1 cellular context compared by ENCODE assay signal in the genomic region with DNA sequence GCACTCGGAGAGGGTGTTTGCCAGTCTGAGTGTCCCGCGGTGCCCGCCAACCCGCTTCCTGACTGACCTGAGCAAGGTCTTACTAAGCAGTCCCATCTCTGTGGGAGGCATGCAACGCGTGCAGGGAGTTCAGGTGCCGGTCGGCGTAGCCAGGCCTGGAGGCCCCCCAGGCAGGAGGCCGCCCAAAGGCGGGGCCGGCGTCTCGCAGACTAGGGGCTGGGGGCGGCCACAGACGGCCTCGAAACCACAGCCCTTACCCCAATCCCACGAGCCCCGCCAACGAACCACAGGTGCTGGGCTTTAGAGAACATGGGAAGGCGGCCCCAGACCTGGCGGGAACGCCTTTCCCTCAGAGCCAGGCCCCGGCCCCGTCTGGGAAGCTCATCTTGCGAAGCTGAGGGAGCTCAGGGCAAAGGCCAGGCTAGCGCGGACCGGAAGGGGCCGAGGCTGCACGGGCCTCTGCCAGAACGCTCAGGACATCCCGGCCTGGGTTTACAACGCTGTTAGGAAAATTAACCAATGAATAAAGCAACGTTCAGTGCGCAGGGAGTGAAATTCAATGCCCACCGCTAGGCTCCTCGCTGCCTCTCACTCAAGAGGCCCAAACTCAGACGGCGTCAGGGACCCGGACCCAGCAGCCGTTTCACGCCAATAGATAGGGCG.
A peak's percentile ranks its signal among the peaks of the same experiment; 100 is the strongest.
TF ChIP-seq lines count a peak whose summit lies in the region.

No MANE protein-coding gene starts in this region.

TF ChIP-seq in HepG2, 621 proteins besides CTCF, POLR2A, EP300 and RAD21 (continued from another document and continues in another):
- no peak for TF ChIP-seq MAZ (IDR thresholded peaks at IDR 0.05; ENCODE audit: borderline replicate concordance, low read depth, low read length)
- TF ChIP-seq MAZ (CRISPR knock-in tag; IDR thresholded peaks at IDR 0.05; ENCODE audit: low read depth) = no peak
- TF ChIP-seq ZKSCAN8 (CRISPR knock-in tag; IDR thresholded peaks at IDR 0.05; ENCODE audit: borderline replicate concordance) = no peak
- peak; percentile 89 for TF ChIP-seq NFAT5 (CRISPR knock-in tag; IDR thresholded peaks at IDR 0.05)
- 0 out of 2 replicates have a peak, but pooled peaks have one; percentile 25 for TF ChIP-seq ZNF766 (CRISPR knock-in tag; IDR thresholded peaks at IDR 0.05; ENCODE audit: borderline replicate concordance)
- TF ChIP-seq TFDP1 (CRISPR knock-in tag; IDR thresholded peaks at IDR 0.05; ENCODE audit: borderline replicate concordance) = peak; percentile 74; the same call in 1 of the 2 replicates
- TF ChIP-seq ZNF251 (CRISPR knock-in tag; IDR thresholded peaks at IDR 0.05) = 0 out of 2 replicates have a peak, but pooled peaks have one; percentile 21
- TF ChIP-seq HOXA5 (CRISPR knock-in tag; IDR thresholded peaks at IDR 0.05) = peak; percentile 85; the same call in 1 of the 2 replicates
- TF ChIP-seq ZNF703 (CRISPR knock-in tag; IDR thresholded peaks at IDR 0.05; ENCODE audit: borderline replicate concordance) = no peak
- TF ChIP-seq HNRNPH1 (optimal IDR thresholded peaks at IDR 0.05; ENCODE audit: low read depth, low read length) = no peak
- TF ChIP-seq AGO2 (optimal IDR thresholded peaks at IDR 0.05; ENCODE audit: low read depth, low read length) = peak; percentile 98
- TF ChIP-seq, protein P1, sequence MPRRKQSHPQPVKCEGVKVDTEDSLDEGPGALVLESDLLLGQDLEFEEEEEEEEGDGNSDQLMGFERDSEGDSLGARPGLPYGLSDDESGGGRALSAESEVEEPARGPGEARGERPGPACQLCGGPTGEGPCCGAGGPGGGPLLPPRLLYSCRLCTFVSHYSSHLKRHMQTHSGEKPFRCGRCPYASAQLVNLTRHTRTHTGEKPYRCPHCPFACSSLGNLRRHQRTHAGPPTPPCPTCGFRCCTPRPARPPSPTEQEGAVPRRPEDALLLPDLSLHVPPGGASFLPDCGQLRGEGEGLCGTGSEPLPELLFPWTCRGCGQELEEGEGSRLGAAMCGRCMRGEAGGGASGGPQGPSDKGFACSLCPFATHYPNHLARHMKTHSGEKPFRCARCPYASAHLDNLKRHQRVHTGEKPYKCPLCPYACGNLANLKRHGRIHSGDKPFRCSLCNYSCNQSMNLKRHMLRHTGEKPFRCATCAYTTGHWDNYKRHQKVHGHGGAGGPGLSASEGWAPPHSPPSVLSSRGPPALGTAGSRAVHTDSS (CRISPR knock-in tag; conservative IDR thresholded peaks at IDR 0.05) = no peak
- TF ChIP-seq RBAK (CRISPR knock-in tag; IDR thresholded peaks at IDR 0.05) = 0 out of 2 replicates have a peak, but pooled peaks have one; percentile 18
- TF ChIP-seq, protein P2, sequence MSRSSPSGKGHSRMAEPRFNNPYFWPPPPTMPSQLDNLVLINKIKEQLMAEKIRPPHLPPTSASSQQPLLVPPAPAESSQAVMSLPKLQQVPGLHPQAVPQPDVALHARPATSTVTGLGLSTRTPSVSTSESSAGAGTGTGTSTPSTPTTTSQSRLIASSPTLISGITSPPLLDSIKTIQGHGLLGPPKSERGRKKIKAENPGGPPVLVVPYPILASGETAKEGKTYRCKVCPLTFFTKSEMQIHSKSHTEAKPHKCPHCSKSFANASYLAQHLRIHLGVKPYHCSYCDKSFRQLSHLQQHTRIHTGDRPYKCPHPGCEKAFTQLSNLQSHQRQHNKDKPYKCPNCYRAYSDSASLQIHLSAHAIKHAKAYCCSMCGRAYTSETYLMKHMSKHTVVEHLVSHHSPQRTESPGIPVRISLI (CRISPR knock-in tag; IDR thresholded peaks at IDR 0.05; ENCODE audit: borderline replicate concordance) = no peak; the same call in 1 of the 2 replicates
- TF ChIP-seq RBFOX2 (IDR thresholded peaks at IDR 0.05; ENCODE audit: low read depth, low read length) = peak; percentile 98
- TF ChIP-seq, protein P3, sequence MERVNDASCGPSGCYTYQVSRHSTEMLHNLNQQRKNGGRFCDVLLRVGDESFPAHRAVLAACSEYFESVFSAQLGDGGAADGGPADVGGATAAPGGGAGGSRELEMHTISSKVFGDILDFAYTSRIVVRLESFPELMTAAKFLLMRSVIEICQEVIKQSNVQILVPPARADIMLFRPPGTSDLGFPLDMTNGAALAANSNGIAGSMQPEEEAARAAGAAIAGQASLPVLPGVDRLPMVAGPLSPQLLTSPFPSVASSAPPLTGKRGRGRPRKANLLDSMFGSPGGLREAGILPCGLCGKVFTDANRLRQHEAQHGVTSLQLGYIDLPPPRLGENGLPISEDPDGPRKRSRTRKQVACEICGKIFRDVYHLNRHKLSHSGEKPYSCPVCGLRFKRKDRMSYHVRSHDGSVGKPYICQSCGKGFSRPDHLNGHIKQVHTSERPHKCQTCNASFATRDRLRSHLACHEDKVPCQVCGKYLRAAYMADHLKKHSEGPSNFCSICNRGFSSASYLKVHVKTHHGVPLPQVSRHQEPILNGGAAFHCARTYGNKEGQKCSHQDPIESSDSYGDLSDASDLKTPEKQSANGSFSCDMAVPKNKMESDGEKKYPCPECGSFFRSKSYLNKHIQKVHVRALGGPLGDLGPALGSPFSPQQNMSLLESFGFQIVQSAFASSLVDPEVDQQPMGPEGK (CRISPR knock-in tag; IDR thresholded peaks at IDR 0.05) = peak; percentile 93
- peak; percentile 76; the same call in 1 of the 2 replicates for TF ChIP-seq BRF2 (CRISPR knock-in tag; IDR thresholded peaks at IDR 0.05)
- no peak for TF ChIP-seq HNF4G (IDR thresholded peaks at IDR 0.05; ENCODE audit: borderline replicate concordance, low read depth, low read length)
- TF ChIP-seq HNF4G (CRISPR knock-in tag; IDR thresholded peaks at IDR 0.05; ENCODE audit: borderline replicate concordance, low read depth) = 0 out of 2 replicates have a peak, but pooled peaks have one; percentile 50
- TF ChIP-seq ZNF788 (CRISPR knock-in tag; IDR thresholded peaks at IDR 0.05; ENCODE audit: borderline replicate concordance) = peak; percentile 75; the same call in 1 of the 2 replicates
- TF ChIP-seq, protein P4, sequence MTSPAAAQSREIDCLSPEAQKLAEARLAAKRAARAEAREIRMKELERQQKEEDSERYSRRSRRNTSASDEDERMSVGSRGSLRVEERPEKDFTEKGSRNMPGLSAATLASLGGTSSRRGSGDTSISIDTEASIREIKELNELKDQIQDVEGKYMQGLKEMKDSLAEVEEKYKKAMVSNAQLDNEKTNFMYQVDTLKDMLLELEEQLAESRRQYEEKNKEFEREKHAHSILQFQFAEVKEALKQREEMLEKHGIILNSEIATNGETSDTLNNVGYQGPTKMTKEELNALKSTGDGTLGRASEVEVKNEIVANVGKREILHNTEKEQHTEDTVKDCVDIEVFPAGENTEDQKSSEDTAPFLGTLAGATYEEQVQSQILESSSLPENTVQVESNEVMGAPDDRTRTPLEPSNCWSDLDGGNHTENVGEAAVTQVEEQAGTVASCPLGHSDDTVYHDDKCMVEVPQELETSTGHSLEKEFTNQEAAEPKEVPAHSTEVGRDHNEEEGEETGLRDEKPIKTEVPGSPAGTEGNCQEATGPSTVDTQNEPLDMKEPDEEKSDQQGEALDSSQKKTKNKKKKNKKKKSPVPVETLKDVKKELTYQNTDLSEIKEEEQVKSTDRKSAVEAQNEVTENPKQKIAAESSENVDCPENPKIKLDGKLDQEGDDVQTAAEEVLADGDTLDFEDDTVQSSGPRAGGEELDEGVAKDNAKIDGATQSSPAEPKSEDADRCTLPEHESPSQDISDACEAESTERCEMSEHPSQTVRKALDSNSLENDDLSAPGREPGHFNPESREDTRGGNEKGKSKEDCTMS (CRISPR knock-in tag; conservative IDR thresholded peaks at IDR 0.05) = 0 out of 2 replicates have a peak, but pooled peaks have one; percentile 24
- TF ChIP-seq TOPORS (CRISPR knock-in tag; IDR thresholded peaks at IDR 0.05) = 0 out of 2 replicates have a peak, but pooled peaks have one; percentile 49
- no peak for TF ChIP-seq FOXK2 (IDR thresholded peaks at IDR 0.05)
- no peak; the same call in 1 of the 2 replicates for TF ChIP-seq ZNF567 (CRISPR knock-in tag; IDR thresholded peaks at IDR 0.05; ENCODE audit: borderline replicate concordance)
- no peak for TF ChIP-seq SOX6 (IDR thresholded peaks at IDR 0.05)
- peak; percentile 63 for TF ChIP-seq SOX6 (CRISPR knock-in tag; IDR thresholded peaks at IDR 0.05)
- TF ChIP-seq SRF (IDR thresholded peaks at IDR 0.05; ENCODE audit: low read depth, low read length) = no peak
- TF ChIP-seq, protein P5, sequence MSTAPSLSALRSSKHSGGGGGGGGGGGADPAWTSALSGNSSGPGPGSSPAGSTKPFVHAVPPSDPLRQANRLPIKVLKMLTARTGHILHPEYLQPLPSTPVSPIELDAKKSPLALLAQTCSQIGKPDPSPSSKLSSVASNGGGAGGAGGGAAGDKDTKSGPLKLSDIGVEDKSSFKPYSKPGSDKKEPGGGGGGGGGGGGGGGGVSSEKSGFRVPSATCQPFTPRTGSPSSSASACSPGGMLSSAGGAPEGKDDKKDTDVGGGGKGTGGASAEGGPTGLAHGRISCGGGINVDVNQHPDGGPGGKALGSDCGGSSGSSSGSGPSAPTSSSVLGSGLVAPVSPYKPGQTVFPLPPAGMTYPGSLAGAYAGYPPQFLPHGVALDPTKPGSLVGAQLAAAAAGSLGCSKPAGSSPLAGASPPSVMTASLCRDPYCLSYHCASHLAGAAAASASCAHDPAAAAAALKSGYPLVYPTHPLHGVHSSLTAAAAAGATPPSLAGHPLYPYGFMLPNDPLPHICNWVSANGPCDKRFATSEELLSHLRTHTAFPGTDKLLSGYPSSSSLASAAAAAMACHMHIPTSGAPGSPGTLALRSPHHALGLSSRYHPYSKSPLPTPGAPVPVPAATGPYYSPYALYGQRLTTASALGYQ (CRISPR knock-in tag; IDR thresholded peaks at IDR 0.05) = 0 out of 2 replicates have a peak, but pooled peaks have one; percentile 62
- TF ChIP-seq ATF6 (CRISPR knock-in tag; conservative IDR thresholded peaks at IDR 0.05) = no peak
- no peak for TF ChIP-seq NCOA2 (CRISPR knock-in tag; IDR thresholded peaks at IDR 0.05)
- TF ChIP-seq ZNF720 (CRISPR knock-in tag; IDR thresholded peaks at IDR 0.05) = no peak
- TF ChIP-seq MTF1 (CRISPR knock-in tag; IDR thresholded peaks at IDR 0.05) = peak; percentile 82; the same call in 1 of the 2 replicates
- TF ChIP-seq ZKSCAN5 (CRISPR knock-in tag; IDR thresholded peaks at IDR 0.05) = 0 out of 2 replicates have a peak, but pooled peaks have one; percentile 46
- peak; percentile 20; the same call in 1 of the 2 replicates for TF ChIP-seq REPIN1 (CRISPR knock-in tag; IDR thresholded peaks at IDR 0.05; ENCODE audit: borderline replicate concordance, low read depth)
- TF ChIP-seq RCOR2 (CRISPR knock-in tag; IDR thresholded peaks at IDR 0.05) = no peak
- TF ChIP-seq NCOA5 (CRISPR knock-in tag; IDR thresholded peaks at IDR 0.05) = peak; percentile 84; the same call in 1 of the 2 replicates
